1 cellular context compared by ENCODE assay signal in the genomic region with DNA sequence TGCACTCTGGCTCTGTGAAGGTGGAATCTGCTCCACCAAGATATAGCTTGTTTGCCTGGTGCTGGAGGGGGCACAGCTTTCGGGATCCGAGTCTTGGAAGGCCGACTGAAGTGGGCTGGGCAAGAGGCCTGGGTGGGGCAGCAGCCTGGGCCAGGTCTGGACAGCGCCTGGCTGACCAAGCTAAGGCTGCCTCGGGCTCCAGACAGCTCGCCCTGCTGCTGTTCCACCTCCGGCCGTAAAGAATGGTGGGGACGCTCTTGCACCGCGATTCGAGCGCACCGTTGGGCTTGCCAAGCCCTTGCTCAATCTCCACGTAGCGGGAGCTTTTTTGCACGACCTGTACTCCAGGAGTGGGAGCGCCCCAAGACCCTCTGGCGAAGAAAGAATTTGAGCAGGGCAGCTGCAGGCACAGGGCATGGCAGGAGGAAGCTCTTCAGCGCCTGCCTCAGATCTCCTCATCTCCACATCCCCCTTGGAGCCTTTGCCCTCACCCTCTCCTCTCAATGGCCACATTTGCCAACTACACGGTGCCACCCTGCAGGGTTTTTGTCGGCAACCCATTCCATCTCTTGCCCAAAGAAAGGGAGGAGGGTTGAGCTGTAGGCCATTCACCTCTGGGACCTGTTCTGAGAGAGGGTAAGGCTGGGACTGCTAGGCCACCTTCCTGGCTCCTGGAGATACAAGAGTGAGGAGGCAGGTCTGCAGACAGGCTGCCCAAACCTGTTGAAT.
TF ChIP-seq lines count a peak whose summit lies in the region.

No MANE protein-coding gene starts in this region.

TF ChIP-seq in SK-N-SH, 30 proteins besides CTCF, POLR2A, EP300 and RAD21 (continued from another document):
- no peak for TF ChIP-seq ZBTB33 (IDR thresholded peaks at IDR 0.05; ENCODE audit: borderline replicate concordance, low read depth)
- no peak for TF ChIP-seq RCOR1 (IDR thresholded peaks at IDR 0.05; ENCODE audit: low read length)
